30 cellular contexts compared by ENCODE assay signal in genomic region chr10:69404786-69405185, GRCh38. TPM values are rescaled to one million over a fixed set of nuclear protein-coding genes. Genes with fewer than 3 reads are reported as not detected.
DNase-seq lines count a peak whose midpoint lies in the region; ATAC-seq, FAIRE-seq and TF ChIP-seq lines count a peak whose summit lies in the region.
"Had no signal": no experiment of that assay in that cellular context is flagged by ENCODE, and none has a peak within 500 bp of the region (broad histone marks: within the 10 kb centered on the region; RNA-seq: fewer than 3 reads in every experiment).

No MANE protein-coding gene starts in this region.

- no peak for FAIRE-seq in K562 (lab: Jason Lieb, UNC)
- FAIRE-seq: bronchial epithelial cell, frontal cortex, GM18507 had no signal

- H3K27me3 ChIP-seq in GM23338 (ENCODE audit: insufficient read depth): peaks cover 4% of the 10 kb centered on the region; the same call in 1 of the 2 replicates
- no peaks in the 10 kb centered on the region for H3K27me3 ChIP-seq in K562 (ENCODE audit: control insufficient read depth in 2 of 2, insufficient read depth in 2 of 2, low read length in 2 of 2)
- H3K27me3 ChIP-seq in smooth muscle cell (ENCODE audit: low read depth): no peaks in the 10 kb centered on the region
- H3K27me3 ChIP-seq: colonic mucosa had no signal

- intact Hi-C loops in K562 (cut with micrococcal nuclease): no loop called here
- intact Hi-C loops in activated T-helper 1 cell treated with anti-CD3 and anti-CD28 coated beads, Interleukin-12 subunit alpha, Interleukin-12 subunit beta, Interleukin-2, Interleukin-4 antibody, amounts not matched to agents 30 ng/mL and 10 ng/mL and 1 ng/mL, durations not matched to agents 14 hours and 24 hours and 36 hours (cut with micrococcal nuclease): loop anchor here (5.0 kb wide), 2 partner anchors 397 to 758 kb away; no protein-coding TSS in a partner anchor

- H3K9ac ChIP-seq in K562 (ENCODE audit: insufficient read depth in 1 of 2, low read depth in 2 of 2, low read length in 2 of 2) (peak overlapping the region in 1 of 2 experiments; percentile 74; a peak in 2 of 4 replicates), smooth muscle cell (ENCODE audit: low read depth) (no peak overlapping the region)

- H3K36me3 Mint-ChIP-seq in GM23338 (ENCODE audit: low read depth): peaks cover 41% of the 10 kb centered on the region
- peaks cover 28% of the 10 kb centered on the region for H3K36me3 Mint-ChIP-seq in activated T-helper 1 cell treated with anti-CD3 and anti-CD28 coated beads, Interleukin-12 subunit alpha, Interleukin-12 subunit beta, Interleukin-2, Interleukin-4 antibody, amounts not matched to agents 30 ng/mL and 10 ng/mL and 1 ng/mL, durations not matched to agents 14 hours and 24 hours and 36 hours (ENCODE audit: low read depth)

- DNase-seq in GM23338 (ENCODE audit: low spot score) (no peak), K562 (ENCODE audit: extremely low read depth in 1 of 4, low spot score in 3 of 4) (no peak), smooth muscle cell (lab: John Stamatoyannopoulos, UW; ENCODE audit: unreplicated experiment) (no peak), KBM-7 (no peak), midbrain (lab: John Stamatoyannopoulos, UW) (no peak)
- DNase-seq in activated T-helper 1 cell treated with anti-CD3 and anti-CD28 coated beads, Interleukin-12 subunit alpha, Interleukin-12 subunit beta, Interleukin-2, Interleukin-4 antibody, amounts not matched to agents 30 ng/mL and 10 ng/mL and 1 ng/mL, durations not matched to agents 14 hours and 24 hours and 36 hours (ENCODE audit: low spot score): no peak
- DNase-seq: activated CD4-positive, alpha-beta T cell treated with anti-CD3 and anti-CD28 coated beads for 4 hours; activated naive CD4-positive, alpha-beta T cell treated with Interleukin-2 at 50 U/mL for 16 hours; activated T-cell treated with anti-CD3 and anti-CD28 coated beads, Interleukin-2, amount 50 U/mL, for 48 hours; amniotic stem cell; colonic mucosa; hypothalamus; immature natural killer cell; Kasumi-1; naive thymus-derived CD4-positive, alpha-beta T cell; NCI-H146; NCI-H446; NCI-H82; stimulated activated CD8-positive, alpha-beta memory T cell treated with anti-CD3 and anti-CD28 coated beads, Interleukin-4, amount 100 ng/mL, for 48 hours had no signal

- H3K9me3 ChIP-seq in K562 (replicated peaks; ENCODE audit: control insufficient read depth, insufficient read depth, low read depth, low read length) (no peaks in the 10 kb centered on the region), smooth muscle cell (replicated peaks; ENCODE audit: low read depth) (no peaks in the 10 kb centered on the region)
- H3K9me3 ChIP-seq: colonic mucosa had no signal

- H4K20me1 ChIP-seq in GM23338 (replicated peaks; ENCODE audit: insufficient read depth): no peaks in the 10 kb centered on the region
- 0 out of 2 replicates have a peak, but pooled peaks cover 4% of the 10 kb centered on the region for H4K20me1 ChIP-seq in K562 (replicated peaks; ENCODE audit: control insufficient read depth, insufficient read depth, low read length)
- no peaks in the 10 kb centered on the region for H4K20me1 ChIP-seq in smooth muscle cell (ENCODE audit: low read depth)

- H2AFZ ChIP-seq in GM23338: no peak overlapping the region
- H2AFZ ChIP-seq in K562 (ENCODE audit: low read depth, low read length): no peak overlapping the region
- H2AFZ ChIP-seq in smooth muscle cell (ENCODE audit: low read depth): no peak overlapping the region

- peaks cover 22% of the 10 kb centered on the region for H3K27me3 Mint-ChIP-seq in GM23338 (ENCODE audit: insufficient read depth, low read depth, poor library complexity)
- H3K27me3 Mint-ChIP-seq in activated T-helper 1 cell treated with anti-CD3 and anti-CD28 coated beads, Interleukin-12 subunit alpha, Interleukin-12 subunit beta, Interleukin-2, Interleukin-4 antibody, amounts not matched to agents 30 ng/mL and 10 ng/mL and 1 ng/mL, durations not matched to agents 14 hours and 24 hours and 36 hours (ENCODE audit: insufficient read depth): no peaks in the 10 kb centered on the region
- H3K27me3 Mint-ChIP-seq: naive thymus-derived CD4-positive, alpha-beta T cell; type B pancreatic cell had no signal

- H3K4me3 Mint-ChIP-seq in GM23338: no peak overlapping the region
- no peak overlapping the region for H3K4me3 Mint-ChIP-seq in activated T-helper 1 cell treated with anti-CD3 and anti-CD28 coated beads, Interleukin-12 subunit alpha, Interleukin-12 subunit beta, Interleukin-2, Interleukin-4 antibody, amounts not matched to agents 30 ng/mL and 10 ng/mL and 1 ng/mL, durations not matched to agents 14 hours and 24 hours and 36 hours
- H3K4me3 Mint-ChIP-seq: immature natural killer cell; naive thymus-derived CD4-positive, alpha-beta T cell; type B pancreatic cell had no signal

- TF ChIP-seq CTCF in 22Rv1 (IDR thresholded peaks at IDR 0.05) (no peak), GM23338 (conservative IDR thresholded peaks at IDR 0.05; ENCODE audit: low read depth in 2 of 2) (no peak), K562 (IDR thresholded peaks at IDR 0.05 in 2 of 3, conservative IDR thresholded peaks at IDR 0.05 in 1 of 3; ENCODE audit: insufficient read depth in 2 of 3, low read depth in 1 of 3, low read length in 3 of 3) (no peak), smooth muscle cell (IDR thresholded peaks at IDR 0.05; ENCODE audit: borderline replicate concordance, insufficient read depth, poor library complexity, severe bottlenecking) (no peak)

- peaks cover 2% of the 10 kb centered on the region for H3K9me1 ChIP-seq in K562 (ENCODE audit: control insufficient read depth, insufficient read depth, low read length)

- no peak for TF ChIP-seq RAD21 in K562 (CRISPR knock-in tag; conservative IDR thresholded peaks at IDR 0.05 in 1 of 2, IDR thresholded peaks at IDR 0.05 in 1 of 2)

- ATAC-seq in GM23338 (no peak), K562 (no peak)
- ATAC-seq: esophagus mucosa; left lobe of liver; naive thymus-derived CD4-positive, alpha-beta T cell; SK-N-SH treated with all-trans-retinoic acid at 6 μM for 48 hours had no signal

- no peaks in the 10 kb centered on the region for H3K9me2 ChIP-seq in GM23338 (ENCODE audit: insufficient read depth)

- H3K36me3 ChIP-seq in GM23338 (ENCODE audit: insufficient read depth) (peaks cover 14% of the 10 kb centered on the region), K562 (ENCODE audit: control insufficient read depth, insufficient read depth, low read length) (peaks cover 45% of the 10 kb centered on the region), smooth muscle cell (ENCODE audit: low read depth) (no peaks in the 10 kb centered on the region)
- H3K36me3 ChIP-seq: colonic mucosa had no signal

- 33% methylated on average over 10 of the region's 10 CpGs for WGBS in K562 (ENCODE audit: insufficient coverage, low coverage, missing lambda C conversion rate)
- 93% methylated on average over 10 of the region's 10 CpGs for WGBS in smooth muscle cell (ENCODE audit: low lambda C conversion rate)

- no peaks in the 10 kb centered on the region for H3K79me2 ChIP-seq in GM23338 (replicated peaks; ENCODE audit: insufficient read depth)
- H3K79me2 ChIP-seq in K562 (ENCODE audit: control insufficient read depth, insufficient read depth, low read length): no peaks in the 10 kb centered on the region
- H3K79me2 ChIP-seq in smooth muscle cell (ENCODE audit: low read depth): no peaks in the 10 kb centered on the region

- H3K4me1 Mint-ChIP-seq in GM23338: peaks cover 42% of the 10 kb centered on the region
- H3K4me1 Mint-ChIP-seq in activated T-helper 1 cell treated with anti-CD3 and anti-CD28 coated beads, Interleukin-12 subunit alpha, Interleukin-12 subunit beta, Interleukin-2, Interleukin-4 antibody, amounts not matched to agents 30 ng/mL and 10 ng/mL and 1 ng/mL, durations not matched to agents 14 hours and 24 hours and 36 hours (ENCODE audit: low read depth): peaks cover 21% of the 10 kb centered on the region

- H3K4me2 ChIP-seq in GM23338: no peak overlapping the region
- H3K4me2 ChIP-seq in K562 (ENCODE audit: insufficient read depth, low read length): no peak overlapping the region
- no peak overlapping the region for H3K4me2 ChIP-seq in smooth muscle cell

- no peak for TF ChIP-seq EP300 in K562 (IDR thresholded peaks at IDR 0.05; ENCODE audit: low read length)

- H3K27ac Mint-ChIP-seq in GM23338: no peak overlapping the region
- H3K27ac Mint-ChIP-seq in activated T-helper 1 cell treated with anti-CD3 and anti-CD28 coated beads, Interleukin-12 subunit alpha, Interleukin-12 subunit beta, Interleukin-2, Interleukin-4 antibody, amounts not matched to agents 30 ng/mL and 10 ng/mL and 1 ng/mL, durations not matched to agents 14 hours and 24 hours and 36 hours: no peak overlapping the region
- H3K27ac Mint-ChIP-seq: immature natural killer cell, type B pancreatic cell had no signal

- BruUV-seq in K562 (replicated peaks; lab: Mats Ljungman, UMichigan): no TSS peak

- CTCF ChIA-PET in K562 (lab: Yijun Ruan, JAX; ENCODE audit: low intra/inter-chr PET ratio): no interaction called here

- H3K4me3 ChIP-seq in GM23338 (no peak overlapping the region), K562 (no peak overlapping the region), smooth muscle cell (no peak overlapping the region)
- H3K4me3 ChIP-seq: colonic mucosa had no signal

- no peaks in the 10 kb centered on the region; the same call in 2 of the 3 replicates for H3K9me3 Mint-ChIP-seq in GM23338
- H3K9me3 Mint-ChIP-seq in activated T-helper 1 cell treated with anti-CD3 and anti-CD28 coated beads, Interleukin-12 subunit alpha, Interleukin-12 subunit beta, Interleukin-2, Interleukin-4 antibody, amounts not matched to agents 30 ng/mL and 10 ng/mL and 1 ng/mL, durations not matched to agents 14 hours and 24 hours and 36 hours: no peaks in the 10 kb centered on the region
- H3K9me3 Mint-ChIP-seq: immature natural killer cell, type B pancreatic cell had no signal

- 0 out of 2 replicates have a peak, but pooled peaks have one; percentile 23 for TF ChIP-seq POLR2A in K562 (conservative IDR thresholded peaks at IDR 0.05)

- H3K4me1 ChIP-seq in GM23338 (ENCODE audit: insufficient read depth) (peaks cover 23% of the 10 kb centered on the region; the same call in 1 of the 2 replicates), K562 (replicated peaks in 1 of 2; ENCODE audit: control insufficient read depth in 2 of 2, insufficient read depth in 2 of 2, low read length in 2 of 2) (peaks cover 10 to 28% of the 10 kb centered on the region in 2 experiments), smooth muscle cell (ENCODE audit: low read depth) (no peaks in the 10 kb centered on the region)
- H3K4me1 ChIP-seq: colonic mucosa had no signal

- in situ Hi-C loops in K562 (cut with MboI) (no loop called here), KBM-7 (cut with MboI; ENCODE audit: low pct_unique_long_range_greater_than_20kb, low sequenced_read_pairs) (no loop called here)

- H3K27ac ChIP-seq in 22Rv1 (peak overlapping the region; percentile 22; the same call in 1 of the 2 replicates), GM23338 (ENCODE audit: low read depth) (0 out of 2 replicates have a peak overlapping the region, but pooled peaks have one; percentile 51), K562 (ENCODE audit: extremely low read depth, low read depth, low read length) (no peak overlapping the region; the same call in 2 of the 3 replicates), smooth muscle cell (ENCODE audit: low read depth) (peak overlapping the region; percentile 42)
- H3K27ac ChIP-seq: C4-2B, colonic mucosa had no signal

- peaks cover 3% of the 10 kb centered on the region; the same call in 1 of the 2 replicates for H3F3A ChIP-seq in GM23338 (replicated peaks; ENCODE audit: low read depth)
- peaks cover 27% of the 10 kb centered on the region for H3F3A ChIP-seq in smooth muscle cell (ENCODE audit: low read depth)

- POLR2A ChIA-PET in K562 (lab: Yijun Ruan, JAX): interaction anchor here (0.6 to 1.8 kb wide), 4 partner anchors 12 to 1602 kb away, joined by 3 to 6 read pairs (median 4); no protein-coding TSS in a partner anchor

RNA-seq across cellular contexts. Expression of gene TACR2, which starts 11.9 kb away (rescaled TPM):
- total RNA-seq in GM23338 (2014; rRNA removed; shearing (Covaris generic)): 0.54 TPM in 1 of 2 replicates, not detected in the other
- polyA plus RNA-seq in GM23338 (2016; fragmentation: Nextera tagmentation; extraction: Ambion mirVana): not detected in 2 replicates
- not detected in 2 replicates for total RNA-seq in K562 (2011; cell fraction: chromatin; rRNA removed; ENCODE audit: low replicate concordance)
- not detected in 2 replicates for total RNA-seq in K562 (2011; cell fraction: nucleolus; rRNA removed)
- not detected in 2 replicates for total RNA-seq in K562 (2011; cell fraction: nucleoplasm; rRNA removed)
- total RNA-seq in K562 (2014; rRNA removed): not detected in 2 replicates
- total RNA-seq in K562 (2014; rRNA removed; fragmentation: Illumina TruSeq; extraction: Trizol): not detected in 2 replicates
- total RNA-seq in K562 (2015; rRNA removed; fragmentation: Illumina TruSeq; extraction: Trizol): not detected in 2 replicates
- total RNA-seq in K562 (2021): not detected in 2 replicates
- polyA plus RNA-seq in K562 (2011; rRNA removed): not detected in 2 replicates
- polyA plus RNA-seq in K562 (2011; cell fraction: cytosol; rRNA removed): not detected in 2 replicates
- polyA plus RNA-seq in K562 (2011; cell fraction: nucleus; rRNA removed): not detected in 2 replicates
- 0.20 and 0.22 TPM in 2 replicates for polyA plus RNA-seq in K562 (2012)
- not detected in 2 replicates for polyA plus RNA-seq in K562 (2014; fragmentation: Illumina TruSeq; extraction: Trizol)
- polyA plus RNA-seq in K562 (2014; fragmentation: Nextera tagmentation; extraction: Ambion mirVana): not detected
- not detected in 2 replicates for polyA plus RNA-seq in K562 (2014; rRNA removed)
- not detected in 2 replicates for polyA minus RNA-seq in K562 (2011; rRNA and poly(A)+ RNA removed)
- polyA minus RNA-seq in K562 (2011; cell fraction: cytosol; rRNA and poly(A)+ RNA removed): not detected in 2 replicates
- polyA minus RNA-seq in K562 (2011; cell fraction: nucleus; rRNA and poly(A)+ RNA removed): not detected in 2 replicates
- not detected in 2 replicates for total RNA-seq in smooth muscle cell
- polyA plus RNA-seq in smooth muscle cell: 0.13 and 0.43 TPM in 2 replicates
- not detected in 2 replicates for total RNA-seq in activated T-helper 1 cell treated with anti-CD3 and anti-CD28 coated beads, Interleukin-12 subunit alpha, Interleukin-12 subunit beta, Interleukin-2, Interleukin-4 antibody, amounts not matched to agents 30 ng/mL and 10 ng/mL and 1 ng/mL, durations not matched to agents 14 hours and 24 hours and 36 hours
- total RNA-seq: activated CD8-positive, alpha-beta memory T cell treated with anti-CD3 and anti-CD28 coated beads for 36 hours; left lobe of liver; T-helper 2 cell treated with Interferon-gamma antibody and Interleukin-4, amounts not matched to agents 100 ng/mL and 5 ng/mL, for 36 hours had no signal

RNA-seq across cellular contexts. Expression of gene TSPAN15, which starts 46.5 kb away (rescaled TPM):
- total RNA-seq in GM23338 (2014; rRNA removed; shearing (Covaris generic)): 10.1 and 12.5 TPM in 2 replicates
- 6.6 TPM in 2 replicates for polyA plus RNA-seq in GM23338 (2016; fragmentation: Nextera tagmentation; extraction: Ambion mirVana)
- 0.95 TPM in 1 of 2 replicates, not detected in the other for total RNA-seq in K562 (2011; cell fraction: chromatin; rRNA removed; ENCODE audit: low replicate concordance)
- total RNA-seq in K562 (2011; cell fraction: nucleolus; rRNA removed): 0.17 and 0.66 TPM in 2 replicates
- total RNA-seq in K562 (2011; cell fraction: nucleoplasm; rRNA removed): 0.38 TPM in 1 of 2 replicates, not detected in the other
- total RNA-seq in K562 (2014; rRNA removed): 0.78 and 1.0 TPM in 2 replicates
- total RNA-seq in K562 (2014; rRNA removed; fragmentation: Illumina TruSeq; extraction: Trizol): 0.33 and 0.35 TPM in 2 replicates
- 0.19 and 0.36 TPM in 2 replicates for total RNA-seq in K562 (2015; rRNA removed; fragmentation: Illumina TruSeq; extraction: Trizol)
- 0.53 and 0.83 TPM in 2 replicates for total RNA-seq in K562 (2021)
- 0.45 and 0.64 TPM in 2 replicates for polyA plus RNA-seq in K562 (2011; rRNA removed)
- 0.81 and 0.88 TPM in 2 replicates for polyA plus RNA-seq in K562 (2011; cell fraction: cytosol; rRNA removed)
- 0.71 and 0.73 TPM in 2 replicates for polyA plus RNA-seq in K562 (2011; cell fraction: nucleus; rRNA removed)
- 0.59 and 0.89 TPM in 2 replicates for polyA plus RNA-seq in K562 (2012)
- 0.26 and 0.45 TPM in 2 replicates for polyA plus RNA-seq in K562 (2014; fragmentation: Illumina TruSeq; extraction: Trizol)
- not detected for polyA plus RNA-seq in K562 (2014; fragmentation: Nextera tagmentation; extraction: Ambion mirVana)
- 0.36 and 1.2 TPM in 2 replicates for polyA plus RNA-seq in K562 (2014; rRNA removed)
- 0.48 and 0.53 TPM in 2 replicates for polyA minus RNA-seq in K562 (2011; rRNA and poly(A)+ RNA removed)
- 0.95 and 2.6 TPM in 2 replicates for polyA minus RNA-seq in K562 (2011; cell fraction: cytosol; rRNA and poly(A)+ RNA removed)
- polyA minus RNA-seq in K562 (2011; cell fraction: nucleus; rRNA and poly(A)+ RNA removed): 1.1 TPM in 2 replicates
- 113 and 145 TPM in 2 replicates for total RNA-seq in smooth muscle cell
- 144 and 249 TPM in 2 replicates for polyA plus RNA-seq in smooth muscle cell
- 1.6 and 2.7 TPM in 2 replicates for total RNA-seq in activated T-helper 1 cell treated with anti-CD3 and anti-CD28 coated beads, Interleukin-12 subunit alpha, Interleukin-12 subunit beta, Interleukin-2, Interleukin-4 antibody, amounts not matched to agents 30 ng/mL and 10 ng/mL and 1 ng/mL, durations not matched to agents 14 hours and 24 hours and 36 hours
